In the genomic region with DNA sequence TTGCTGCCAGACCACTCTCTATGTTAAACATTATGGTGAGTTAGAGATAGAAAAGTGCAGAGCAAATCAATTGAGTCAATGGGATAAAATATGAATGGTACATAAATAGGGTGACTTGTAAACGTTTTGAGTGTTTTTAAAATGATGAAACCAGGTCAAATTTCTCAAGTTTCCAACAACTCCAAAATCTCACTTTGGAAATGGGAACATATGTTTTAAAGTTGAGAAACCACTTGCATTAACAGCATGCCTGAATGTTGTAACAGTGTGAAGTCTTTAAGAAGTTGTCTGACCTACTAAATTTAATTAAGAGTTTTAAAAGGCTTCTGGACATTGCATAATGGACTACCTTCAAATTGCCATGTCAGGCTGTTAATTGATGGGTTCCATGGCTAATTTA, we compare ENCODE assay signal across 4 cellular contexts.
"Had no signal": no experiment of that assay in that cellular context is flagged by ENCODE, and none has a peak within 500 bp of the region (broad histone marks: within the 10 kb centered on the region; RNA-seq: fewer than 3 reads in every experiment).

No MANE protein-coding gene starts in this region.

- H3K4me3 ChIP-seq: GM23248 had no signal

- H2AFZ ChIP-seq: GM23248 had no signal

- DNase-seq: GM23248, H9, HCEC 1CT, IMR-90 had no signal

- H3K9ac ChIP-seq: GM23248 had no signal

- H3K27ac Mint-ChIP-seq: H9 had no signal

- H3K4me3 Mint-ChIP-seq: H9 had no signal

- H3K9me3 Mint-ChIP-seq: H9 had no signal

- H3K27ac ChIP-seq: GM23248 had no signal
